1 cellular context compared by ENCODE assay signal in the genomic region with DNA sequence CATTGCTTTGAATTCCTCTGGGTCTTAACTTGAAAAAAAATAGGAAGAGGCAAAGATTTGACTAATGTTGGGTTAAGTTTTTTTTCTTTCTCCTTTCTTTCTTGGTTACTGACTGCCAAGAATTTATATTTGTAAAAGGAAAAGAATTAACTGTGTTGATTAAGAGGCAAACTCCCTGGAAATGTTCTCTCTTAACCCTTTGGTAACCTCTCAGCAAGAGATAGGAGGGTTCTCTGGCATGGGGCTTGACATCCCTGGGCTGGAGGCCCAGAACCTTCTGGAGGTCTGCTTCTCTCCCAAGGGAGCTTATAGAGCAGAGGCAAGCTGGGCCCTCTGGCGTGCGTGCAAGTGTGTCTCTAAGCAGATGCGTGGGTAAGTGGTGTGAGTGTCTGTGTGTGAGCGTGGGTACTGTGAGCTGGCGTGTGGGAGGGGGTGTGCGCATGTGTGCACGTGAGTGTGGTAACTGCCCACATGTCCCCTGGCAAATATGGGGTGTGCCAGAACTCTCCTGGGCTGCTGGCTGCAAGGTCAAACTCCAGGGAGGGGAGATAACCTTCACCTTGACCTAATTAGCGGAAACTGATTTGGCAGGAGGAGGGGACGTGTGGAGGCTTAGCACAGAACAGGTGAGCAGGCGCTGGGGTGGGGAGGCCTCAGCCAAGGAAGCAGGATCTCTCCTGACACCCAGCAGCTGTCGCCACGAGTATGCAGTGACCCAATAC.
TF ChIP-seq lines count a peak whose summit lies in the region.

No MANE protein-coding gene starts in this region.

TF ChIP-seq in SK-N-SH, 30 proteins besides CTCF, POLR2A, EP300 and RAD21 (continued from another document):
- TF ChIP-seq, protein P1, sequence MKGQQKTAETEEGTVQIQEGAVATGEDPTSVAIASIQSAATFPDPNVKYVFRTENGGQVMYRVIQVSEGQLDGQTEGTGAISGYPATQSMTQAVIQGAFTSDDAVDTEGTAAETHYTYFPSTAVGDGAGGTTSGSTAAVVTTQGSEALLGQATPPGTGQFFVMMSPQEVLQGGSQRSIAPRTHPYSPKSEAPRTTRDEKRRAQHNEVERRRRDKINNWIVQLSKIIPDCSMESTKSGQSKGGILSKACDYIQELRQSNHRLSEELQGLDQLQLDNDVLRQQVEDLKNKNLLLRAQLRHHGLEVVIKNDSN (IDR thresholded peaks at IDR 0.05; ENCODE audit: borderline replicate concordance, low read depth), result no peak
- TF ChIP-seq TEAD4 (IDR thresholded peaks at IDR 0.05; ENCODE audit: borderline replicate concordance, insufficient read depth), result no peak
- TF ChIP-seq POLR2AphosphoS5 (IDR thresholded peaks at IDR 0.05; ENCODE audit: low read depth, low read length), result no peak
- TF ChIP-seq, protein P2, sequence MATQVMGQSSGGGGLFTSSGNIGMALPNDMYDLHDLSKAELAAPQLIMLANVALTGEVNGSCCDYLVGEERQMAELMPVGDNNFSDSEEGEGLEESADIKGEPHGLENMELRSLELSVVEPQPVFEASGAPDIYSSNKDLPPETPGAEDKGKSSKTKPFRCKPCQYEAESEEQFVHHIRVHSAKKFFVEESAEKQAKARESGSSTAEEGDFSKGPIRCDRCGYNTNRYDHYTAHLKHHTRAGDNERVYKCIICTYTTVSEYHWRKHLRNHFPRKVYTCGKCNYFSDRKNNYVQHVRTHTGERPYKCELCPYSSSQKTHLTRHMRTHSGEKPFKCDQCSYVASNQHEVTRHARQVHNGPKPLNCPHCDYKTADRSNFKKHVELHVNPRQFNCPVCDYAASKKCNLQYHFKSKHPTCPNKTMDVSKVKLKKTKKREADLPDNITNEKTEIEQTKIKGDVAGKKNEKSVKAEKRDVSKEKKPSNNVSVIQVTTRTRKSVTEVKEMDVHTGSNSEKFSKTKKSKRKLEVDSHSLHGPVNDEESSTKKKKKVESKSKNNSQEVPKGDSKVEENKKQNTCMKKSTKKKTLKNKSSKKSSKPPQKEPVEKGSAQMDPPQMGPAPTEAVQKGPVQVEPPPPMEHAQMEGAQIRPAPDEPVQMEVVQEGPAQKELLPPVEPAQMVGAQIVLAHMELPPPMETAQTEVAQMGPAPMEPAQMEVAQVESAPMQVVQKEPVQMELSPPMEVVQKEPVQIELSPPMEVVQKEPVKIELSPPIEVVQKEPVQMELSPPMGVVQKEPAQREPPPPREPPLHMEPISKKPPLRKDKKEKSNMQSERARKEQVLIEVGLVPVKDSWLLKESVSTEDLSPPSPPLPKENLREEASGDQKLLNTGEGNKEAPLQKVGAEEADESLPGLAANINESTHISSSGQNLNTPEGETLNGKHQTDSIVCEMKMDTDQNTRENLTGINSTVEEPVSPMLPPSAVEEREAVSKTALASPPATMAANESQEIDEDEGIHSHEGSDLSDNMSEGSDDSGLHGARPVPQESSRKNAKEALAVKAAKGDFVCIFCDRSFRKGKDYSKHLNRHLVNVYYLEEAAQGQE (IDR thresholded peaks at IDR 0.05; ENCODE audit: low read depth, low read length), result no peak
- TF ChIP-seq, protein P3, sequence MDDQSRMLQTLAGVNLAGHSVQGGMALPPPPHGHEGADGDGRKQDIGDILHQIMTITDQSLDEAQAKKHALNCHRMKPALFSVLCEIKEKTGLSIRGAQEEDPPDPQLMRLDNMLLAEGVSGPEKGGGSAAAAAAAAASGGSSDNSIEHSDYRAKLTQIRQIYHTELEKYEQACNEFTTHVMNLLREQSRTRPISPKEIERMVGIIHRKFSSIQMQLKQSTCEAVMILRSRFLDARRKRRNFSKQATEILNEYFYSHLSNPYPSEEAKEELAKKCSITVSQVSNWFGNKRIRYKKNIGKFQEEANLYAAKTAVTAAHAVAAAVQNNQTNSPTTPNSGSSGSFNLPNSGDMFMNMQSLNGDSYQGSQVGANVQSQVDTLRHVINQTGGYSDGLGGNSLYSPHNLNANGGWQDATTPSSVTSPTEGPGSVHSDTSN (IDR thresholded peaks at IDR 0.05), result no peak
- TF ChIP-seq SIN3A (IDR thresholded peaks at IDR 0.05; ENCODE audit: borderline replicate concordance, low read depth, low read length), result no peak
- TF ChIP-seq NRF1 (IDR thresholded peaks at IDR 0.05; ENCODE audit: low read depth, low read length), result no peak
- TF ChIP-seq RCOR1 (IDR thresholded peaks at IDR 0.05; ENCODE audit: low read length), result no peak
- TF ChIP-seq TCF12 (IDR thresholded peaks at IDR 0.05), result no peak
- TF ChIP-seq, protein P4, sequence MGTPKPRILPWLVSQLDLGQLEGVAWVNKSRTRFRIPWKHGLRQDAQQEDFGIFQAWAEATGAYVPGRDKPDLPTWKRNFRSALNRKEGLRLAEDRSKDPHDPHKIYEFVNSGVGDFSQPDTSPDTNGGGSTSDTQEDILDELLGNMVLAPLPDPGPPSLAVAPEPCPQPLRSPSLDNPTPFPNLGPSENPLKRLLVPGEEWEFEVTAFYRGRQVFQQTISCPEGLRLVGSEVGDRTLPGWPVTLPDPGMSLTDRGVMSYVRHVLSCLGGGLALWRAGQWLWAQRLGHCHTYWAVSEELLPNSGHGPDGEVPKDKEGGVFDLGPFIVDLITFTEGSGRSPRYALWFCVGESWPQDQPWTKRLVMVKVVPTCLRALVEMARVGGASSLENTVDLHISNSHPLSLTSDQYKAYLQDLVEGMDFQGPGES (IDR thresholded peaks at IDR 0.05; ENCODE audit: low read depth, low read length), result no peak
- no peak for TF ChIP-seq MEF2A (IDR thresholded peaks at IDR 0.05; ENCODE audit: borderline replicate concordance, low read depth)
- no peak for TF ChIP-seq TAF1 (IDR thresholded peaks at IDR 0.05; ENCODE audit: borderline replicate concordance, low read depth, low read length)
- no peak for TF ChIP-seq JUND (IDR thresholded peaks at IDR 0.05)
- no peak for TF ChIP-seq FOXJ3 (CRISPR knock-in tag; IDR thresholded peaks at IDR 0.05)
